Comparison of ENCODE assay signal across 9 cellular contexts in genomic region chr2:102449370-102449974, GRCh38. TPM values are rescaled to one million over a fixed set of nuclear protein-coding genes. Genes with fewer than 3 reads are reported as not detected.
A peak's percentile ranks its signal among the peaks of the same experiment; 100 is the strongest.
DNase-seq lines count a peak whose midpoint lies in the region; ATAC-seq and TF ChIP-seq lines count a peak whose summit lies in the region.
"Had no signal": no experiment of that assay in that cellular context is flagged by ENCODE, and none has a peak within 500 bp of the region (broad histone marks: within the 10 kb centered on the region; RNA-seq: fewer than 3 reads in every experiment).

No MANE protein-coding gene starts in this region.

- H2AK5ac ChIP-seq in H9 (ENCODE audit: insufficient read length, low read length): no peak overlapping the region

- H3K4me3 Mint-ChIP-seq in H9: no peak overlapping the region

- peaks cover 5% of the 10 kb centered on the region; the same call in 1 of the 2 replicates for H3K27me3 Mint-ChIP-seq in H9 (ENCODE audit: low read depth)

- H4K5ac ChIP-seq in H9 (ENCODE audit: insufficient read length, low read depth, low read length): no peak overlapping the region

- H3K79me1 ChIP-seq in H9 (ENCODE audit: insufficient read depth, low read depth, low read length, poor library complexity, severe bottlenecking): no peaks in the 10 kb centered on the region

- H2BK120ac ChIP-seq in H9 (ENCODE audit: low read depth, low read length, poor library complexity, severe bottlenecking): no peak overlapping the region

- no peaks in the 10 kb centered on the region for H3K9me3 Mint-ChIP-seq in H9
- no peaks in the 10 kb centered on the region for H3K9me3 Mint-ChIP-seq in activated naive CD4-positive, alpha-beta T cell treated with anti-CD3 and anti-CD28 coated beads, Interleukin-2, amount 50 U/mL, for 72 hours

- no peaks in the 10 kb centered on the region for H3K4me1 Mint-ChIP-seq in H9

- no peaks in the 10 kb centered on the region for H3K4me1 ChIP-seq in H9 (ENCODE audit: insufficient read depth, low read length)

- no peak overlapping the region for H4K8ac ChIP-seq in H9 (replicated peaks; ENCODE audit: insufficient read length, low read depth, low read length)

- no peak overlapping the region for H3T11ph ChIP-seq in H9 (ENCODE audit: low read length)

- H4K20me1 ChIP-seq in H9 (ENCODE audit: control insufficient read depth, insufficient read depth, insufficient read length): no peaks in the 10 kb centered on the region

- H3K4me2 ChIP-seq in H9 (ENCODE audit: insufficient read depth, insufficient read length, low read length): no peak overlapping the region

- no peaks in the 10 kb centered on the region for H3K79me2 ChIP-seq in H9 (ENCODE audit: insufficient read depth, low read length)

- H2BK12ac ChIP-seq in H9 (ENCODE audit: insufficient read length, low read depth, low read length): no peak overlapping the region

- no peak overlapping the region for H2BK15ac ChIP-seq in H9 (ENCODE audit: low read depth, low read length)

- H2AFZ ChIP-seq in H9 (ENCODE audit: low read length): no peak overlapping the region

- H3K23me2 ChIP-seq in H9 (ENCODE audit: insufficient read length, low read depth, low read length, poor library complexity, severe bottlenecking): no peaks in the 10 kb centered on the region

- H3K14ac ChIP-seq in H9 (ENCODE audit: insufficient read depth, low read length): no peak overlapping the region

- H3K23ac ChIP-seq in H9 (ENCODE audit: insufficient read length, low read depth, low read length): no peak overlapping the region

- WGBS in H9 (ENCODE audit: extremely low coverage, insufficient read length, low lambda C conversion rate): no CpG with 5 or more reads among the region's 1 CpG

- no peak overlapping the region for H3K18ac ChIP-seq in H9 (ENCODE audit: insufficient read length, low read depth, low read length)

- H3K36me3 Mint-ChIP-seq in H9 (ENCODE audit: insufficient read depth in 1 of 3, low read depth in 3 of 3): no peaks in the 10 kb centered on the region
- H3K36me3 Mint-ChIP-seq in activated naive CD4-positive, alpha-beta T cell treated with anti-CD3 and anti-CD28 coated beads, Interleukin-2, amount 50 U/mL, for 72 hours: peaks cover 0 to 11% of the 10 kb centered on the region in 2 donors

- ATAC-seq in activated naive CD4-positive, alpha-beta T cell treated with anti-CD3 and anti-CD28 coated beads, Interleukin-2, amount 50 U/mL, for 72 hours: peak; percentile 33 to 41
- ATAC-seq in HG03045 (IDR thresholded peaks at IDR 0.05; ENCODE audit: unreplicated experiment): no peak

- H3K9me3 ChIP-seq in H9 (ENCODE audit: control insufficient read depth, low read depth, low read length): no peaks in the 10 kb centered on the region

- H2BK20ac ChIP-seq in H9 (ENCODE audit: low read depth, low read length, poor library complexity, severe bottlenecking): no peak overlapping the region

- H3K27ac ChIP-seq in C4-2B: no peak overlapping the region
- H3K27ac ChIP-seq in H9 (ENCODE audit: insufficient read length, low read depth, low read length): no peak overlapping the region

- no peak overlapping the region for H3K4ac ChIP-seq in H9 (ENCODE audit: low read depth, low read length)

- peak; percentile 83 for TF ChIP-seq CTCF in C4-2B (conservative IDR thresholded peaks at IDR 0.05)
- peak; percentile 81 for TF ChIP-seq CTCF in H9 (conservative IDR thresholded peaks at IDR 0.05)

- no peak overlapping the region for H2BK5ac ChIP-seq in H9 (ENCODE audit: insufficient read length, low read length)

- no peak overlapping the region for H3K27ac Mint-ChIP-seq in H9
- no peak overlapping the region for H3K27ac Mint-ChIP-seq in activated naive CD4-positive, alpha-beta T cell treated with anti-CD3 and anti-CD28 coated beads, Interleukin-2, amount 50 U/mL, for 72 hours

- no peak overlapping the region for H3K56ac ChIP-seq in H9 (ENCODE audit: insufficient read length, low read depth, low read length)

- no peak overlapping the region for H4K91ac ChIP-seq in H9 (ENCODE audit: insufficient read length, low read depth, low read length)

- H3K9ac ChIP-seq in H9 (ENCODE audit: extremely low read depth, insufficient read length, low read length): no peak overlapping the region

- DNase-seq in H9 (no peak), SKM-1 treated with dmso at 0.1 percent for 144 hours (lab: John Stamatoyannopoulos, UW; ENCODE audit: unreplicated experiment) (peak; percentile 44), hepatic stellate cell (ENCODE audit: low spot score) (peak; percentile 19), NCI-H1436 (lab: John Stamatoyannopoulos, UW) (no peak)
- DNase-seq in activated naive CD4-positive, alpha-beta T cell treated with anti-CD3 and anti-CD28 coated beads, Interleukin-2, amount 50 U/mL, for 72 hours (ENCODE audit: low spot score in 2 of 2): peak in 1 of 2 donors; percentile 71
- DNase-seq in stimulated activated CD4-positive, alpha-beta T cell treated with anti-CD3 and anti-CD28 coated beads, Interleukin-1b, Interleukin-23, amount 100 ng/mL, for 4 hours (ENCODE audit: low read depth in 2 of 2): peak; percentile 54 to 67

- H3K27me3 ChIP-seq in H9 (ENCODE audit: insufficient read depth, low read length): no peaks in the 10 kb centered on the region

RNA-seq across cellular contexts. Expression of gene SLC9A4, which starts 23.6 kb away (rescaled TPM):
- not detected in 2 replicates for total RNA-seq in H9 (2021)
- total RNA-seq in activated naive CD4-positive, alpha-beta T cell treated with anti-CD3 and anti-CD28 coated beads, Interleukin-2, amount 50 U/mL, for 72 hours: under 1 TPM; 0.07 to 0.23 TPM
- total RNA-seq: subcutaneous adipose tissue had no signal

RNA-seq across cellular contexts. Expression of gene IL18RAP, which starts 26.5 kb away (rescaled TPM):
- not detected in 2 replicates for total RNA-seq in H9 (2021)
- total RNA-seq in activated naive CD4-positive, alpha-beta T cell treated with anti-CD3 and anti-CD28 coated beads, Interleukin-2, amount 50 U/mL, for 72 hours: 1 to 10 TPM; 2.6 to 9.3 TPM

Comparison
In these comparisons a context has a peak if more than half of its experiments do, and no peak if none do; other contexts are left out.
1. DNase-seq: peak in SKM-1 treated with dmso at 0.1 percent for 144 hours (single experiment), hepatic stellate cell (single experiment) and stimulated activated CD4-positive, alpha-beta T cell treated with anti-CD3 and anti-CD28 coated beads, Interleukin-1b, Interleukin-23, amount 100 ng/mL, for 4 hours (2 of 2); none in H9 (single experiment) and NCI-H1436 (single experiment).